ENCODE assay signal across 1 cellular context in the genomic region with DNA sequence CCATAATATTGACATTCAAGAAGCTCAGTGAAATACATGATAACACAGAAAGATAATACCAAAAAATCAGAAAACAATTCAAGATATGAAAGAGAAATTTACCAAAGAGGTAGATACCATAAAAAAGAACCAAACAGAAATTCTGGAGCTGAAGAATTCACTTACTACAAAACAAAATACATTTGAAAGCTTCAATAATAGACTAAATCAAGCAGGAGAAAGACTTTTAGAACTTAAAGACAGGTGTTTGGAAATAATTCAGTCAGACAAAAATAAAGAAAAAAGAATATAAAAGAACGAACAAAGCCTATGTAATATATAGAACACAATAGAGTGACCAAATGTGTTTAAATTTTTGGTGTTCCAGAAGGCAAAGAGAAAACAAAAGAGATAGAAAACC.
TF ChIP-seq lines count a peak whose summit lies in the region.

No MANE protein-coding gene starts in this region.

TF ChIP-seq in K562, 482 proteins besides CTCF, POLR2A, EP300 and RAD21:
- TF ChIP-seq STAT5A (IDR thresholded peaks at IDR 0.05; ENCODE audit: borderline replicate concordance, low read length) = no peak
- no peak for TF ChIP-seq ETV5 (CRISPR knock-in tag; IDR thresholded peaks at IDR 0.05; ENCODE audit: low read depth)
- peak; percentile 61; the same call in 1 of the 2 replicates for TF ChIP-seq TRIM28 (IDR thresholded peaks at IDR 0.05)
- TF ChIP-seq ZNF280A (IDR thresholded peaks at IDR 0.05; ENCODE audit: low read depth, partially characterized antibody) = peak; percentile 31
- TF ChIP-seq ZNF24 (IDR thresholded peaks at IDR 0.05) = no peak
- 0 out of 2 replicates have a peak, but pooled peaks have one; percentile 62 for TF ChIP-seq HLTF (IDR thresholded peaks at IDR 0.05)
